8 cellular contexts compared by ENCODE assay signal in genomic region chr7:26864309-26865093, GRCh38. TPM values are rescaled to one million over a fixed set of nuclear protein-coding genes. Genes with fewer than 3 reads are reported as not detected.
DNase-seq lines count a peak whose midpoint lies in the region; ATAC-seq and TF ChIP-seq lines count a peak whose summit lies in the region.

Gene SKAP2, minus strand, starts transcription at chr7:26864590. Its CDS starts 161 bp downstream, at chr7:26864429.

- TF ChIP-seq CTCF in heart right ventricle (IDR thresholded peaks at IDR 0.05) (no peak), upper lobe of left lung (IDR thresholded peaks at IDR 0.05) (peak in 1 of 6 experiments; percentile 17)

- no peaks in the 10 kb centered on the region for H3K9me3 ChIP-seq in heart right ventricle
- H3K9me3 ChIP-seq in upper lobe of left lung = no peaks in the 10 kb centered on the region

- peaks cover 0 to 27% (median 0%) of the 10 kb centered on the region in 9 donors for H3K4me1 ChIP-seq in heart right ventricle
- H3K4me1 ChIP-seq in upper lobe of left lung = peaks cover 0 to 28% (median 11%) of the 10 kb centered on the region in 4 donors

- TF ChIP-seq POLR2A in GM10847 (IDR thresholded peaks at IDR 0.05; ENCODE audit: extremely low read depth, insufficient read length) = peak; percentile 69
- peak in 3 of 4 donors; percentile 82 to 98 (median 93) for TF ChIP-seq POLR2A in upper lobe of left lung (IDR thresholded peaks at IDR 0.05)

- TF ChIP-seq EP300 in upper lobe of left lung (IDR thresholded peaks at IDR 0.05) = peak in 1 of 4 donors; percentile 63

- H3K27me3 ChIP-seq in heart right ventricle (peaks cover 0 to 98% (median 55%) of the 10 kb centered on the region in 7 donors), upper lobe of left lung (no peaks in the 10 kb centered on the region)

- H3K27ac ChIP-seq in heart right ventricle (peak within 1 kb of the TSS in 9 of 10 donors; percentile 75 to 97 (median 79)), upper lobe of left lung (peak within 1 kb of the TSS; percentile 94 to 99 (median 97))

- peak within 1 kb of the TSS; percentile 47 to 80 (median 66) for H3K4me3 ChIP-seq in heart right ventricle
- H3K4me3 ChIP-seq in upper lobe of left lung = peak within 1 kb of the TSS; percentile 56 to 74 (median 64)

- H3K36me3 ChIP-seq in heart right ventricle (no peaks in the 10 kb centered on the region), upper lobe of left lung (no peaks in the 10 kb centered on the region)

- WGBS in heart right ventricle, 2 donors = 1% methylated on average over 52 of the region's 52 CpGs
- 0 to 1% methylated on average over 30 to 47 of the region's 52 CpGs for WGBS in upper lobe of left lung, 2 donors

- ATAC-seq in HG02623 (IDR thresholded peaks at IDR 0.05; ENCODE audit: unreplicated experiment) = peak; percentile 90
- ATAC-seq in heart right ventricle = peak; percentile 99 to 100 (median 99)
- peak; percentile 99 to 100 for ATAC-seq in upper lobe of left lung (ENCODE audit: low FRiP score in 2 of 2)

- DNase-seq in NCI-H128 (lab: John Stamatoyannopoulos, UW; ENCODE audit: unreplicated experiment) (peak; percentile 96), T-helper 1 cell (peak; percentile 67 to 95 (median 80)), amniotic stem cell (lab: John Stamatoyannopoulos, UW) (peak; percentile 98), heart right ventricle (peak; percentile 94 to 95), posterior cingulate gyrus (peak; percentile 92 to 99 (median 95)), upper lobe of left lung (peak; percentile 98 to 99)

- intact Hi-C loops in heart right ventricle (cut with DNase I) = no loop called here
- intact Hi-C loops in posterior cingulate gyrus (cut with DNase I) = no loop called here

RNA-seq across cellular contexts. Expression of gene SKAP2, which starts in this region (rescaled TPM):
- total RNA-seq in heart right ventricle = 10 to 100 TPM in 1 of 10 donors, 1 to 10 TPM in 9; 2.3 to 12.3 (median 5.6) TPM
- polyA plus RNA-seq in heart right ventricle = 1 to 10 TPM; 1.9 to 2.2 TPM
- 10 to 100 TPM; 21.7 to 57.2 (median 32.6) TPM for total RNA-seq in upper lobe of left lung

Comparison
In these comparisons a context has a peak if more than half of its experiments do, and no peak if none do; other contexts are left out.
1. Peak in every context shown above with its lines: DNase-seq, ATAC-seq, H3K4me3 ChIP-seq and H3K27ac ChIP-seq.